Comparison of ENCODE assay signal across 1 cellular context in genomic region chr1:247291835-247292561, GRCh38.
TF ChIP-seq lines count a peak whose summit lies in the region.

No MANE protein-coding gene starts in this region.

TF ChIP-seq in WTC11, 78 proteins besides CTCF, POLR2A, EP300 and RAD21:
- no peak for TF ChIP-seq ATF6 (CRISPR knock-in tag; IDR thresholded peaks at IDR 0.05)
- TF ChIP-seq RORB (CRISPR knock-in tag; IDR thresholded peaks at IDR 0.05) = no peak
- TF ChIP-seq, protein P1, sequence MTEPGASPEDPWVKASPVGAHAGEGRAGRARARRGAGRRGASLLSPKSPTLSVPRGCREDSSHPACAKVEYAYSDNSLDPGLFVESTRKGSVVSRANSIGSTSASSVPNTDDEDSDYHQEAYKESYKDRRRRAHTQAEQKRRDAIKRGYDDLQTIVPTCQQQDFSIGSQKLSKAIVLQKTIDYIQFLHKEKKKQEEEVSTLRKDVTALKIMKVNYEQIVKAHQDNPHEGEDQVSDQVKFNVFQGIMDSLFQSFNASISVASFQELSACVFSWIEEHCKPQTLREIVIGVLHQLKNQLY (CRISPR knock-in tag; IDR thresholded peaks at IDR 0.05) = no peak
- no peak for TF ChIP-seq ZNF121 (CRISPR knock-in tag; IDR thresholded peaks at IDR 0.05)
- no peak for TF ChIP-seq CREB1 (CRISPR knock-in tag; IDR thresholded peaks at IDR 0.05)
- no peak for TF ChIP-seq GABPB1 (CRISPR knock-in tag; IDR thresholded peaks at IDR 0.05)
- TF ChIP-seq TCF7 (CRISPR knock-in tag; IDR thresholded peaks at IDR 0.05; ENCODE audit: low read depth) = no peak
- no peak for TF ChIP-seq ZNF263 (CRISPR knock-in tag; IDR thresholded peaks at IDR 0.05; ENCODE audit: low read depth)
- TF ChIP-seq, protein P2, sequence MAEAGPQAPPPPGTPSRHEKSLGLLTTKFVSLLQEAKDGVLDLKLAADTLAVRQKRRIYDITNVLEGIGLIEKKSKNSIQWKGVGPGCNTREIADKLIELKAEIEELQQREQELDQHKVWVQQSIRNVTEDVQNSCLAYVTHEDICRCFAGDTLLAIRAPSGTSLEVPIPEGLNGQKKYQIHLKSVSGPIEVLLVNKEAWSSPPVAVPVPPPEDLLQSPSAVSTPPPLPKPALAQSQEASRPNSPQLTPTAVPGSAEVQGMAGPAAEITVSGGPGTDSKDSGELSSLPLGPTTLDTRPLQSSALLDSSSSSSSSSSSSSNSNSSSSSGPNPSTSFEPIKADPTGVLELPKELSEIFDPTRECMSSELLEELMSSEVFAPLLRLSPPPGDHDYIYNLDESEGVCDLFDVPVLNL (CRISPR knock-in tag; IDR thresholded peaks at IDR 0.05; ENCODE audit: borderline replicate concordance, low read depth) = no peak
- TF ChIP-seq ZNF671 (CRISPR knock-in tag; IDR thresholded peaks at IDR 0.05) = no peak
- no peak for TF ChIP-seq TP53 (CRISPR knock-in tag; IDR thresholded peaks at IDR 0.05)
- TF ChIP-seq ZNF532 (CRISPR knock-in tag; IDR thresholded peaks at IDR 0.05; ENCODE audit: borderline replicate concordance) = no peak
- TF ChIP-seq KAT7 (CRISPR knock-in tag; IDR thresholded peaks at IDR 0.05; ENCODE audit: borderline replicate concordance) = no peak
- TF ChIP-seq MXD4 (CRISPR knock-in tag; IDR thresholded peaks at IDR 0.05; ENCODE audit: borderline replicate concordance) = no peak
- TF ChIP-seq ZNF396 (CRISPR knock-in tag; IDR thresholded peaks at IDR 0.05; ENCODE audit: borderline replicate concordance) = no peak
- no peak for TF ChIP-seq EMX1 (CRISPR knock-in tag; IDR thresholded peaks at IDR 0.05)
